In the genomic region with DNA sequence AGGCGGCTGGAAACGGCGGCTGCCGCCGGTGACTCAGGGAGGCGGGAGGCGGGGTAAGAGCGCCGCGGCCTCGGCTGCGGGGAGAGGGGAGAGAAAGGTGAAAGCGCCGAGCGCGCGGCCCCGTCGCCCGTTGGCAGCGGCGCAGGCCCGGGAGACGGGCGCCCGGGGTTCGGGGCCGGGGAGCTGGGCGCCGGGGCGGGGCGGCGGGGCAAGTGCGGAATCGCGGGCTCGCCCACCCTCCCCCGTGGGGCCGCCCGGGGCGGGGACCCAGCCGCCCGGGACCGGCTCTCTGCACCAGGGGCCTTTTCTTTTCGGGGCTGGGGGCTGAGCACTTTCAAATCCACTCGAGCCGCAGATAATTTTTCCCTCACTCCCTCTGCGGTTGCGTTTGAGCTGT, we compare ENCODE assay signal across 8 cellular contexts. TPM values are rescaled to one million over a fixed set of nuclear protein-coding genes. Genes with fewer than 3 reads are reported as not detected.
DNase-seq lines count a peak whose midpoint lies in the region; ATAC-seq, FAIRE-seq and TF ChIP-seq lines count a peak whose summit lies in the region.

No MANE protein-coding gene starts in this region.

- no peak for DNase-seq in CD4-positive, alpha-beta T cell
- no peak for DNase-seq in H54 (ENCODE audit: insufficient read length, low spot score)
- no peak for DNase-seq in activated B cell treated with CpG ODN at 0.5 μM for 24 hours
- DNase-seq in thoracic aorta (ENCODE audit: low spot score), result no peak
- DNase-seq in GM03348 (ENCODE audit: low spot score), result no peak
- DNase-seq in NCI-H128 (lab: John Stamatoyannopoulos, UW; ENCODE audit: unreplicated experiment), result no peak
- DNase-seq in NCI-H526 (lab: John Stamatoyannopoulos, UW), result no peak

- H3K4me1 ChIP-seq in iPS-18a (ENCODE audit: control insufficient read depth, low read depth, low read length), result peaks cover 11% of the 10 kb centered on the region
- H3K4me1 ChIP-seq in thoracic aorta (ENCODE audit: control insufficient read depth in 1 of 2, low read depth in 2 of 2), result peaks cover 30 to 40% of the 10 kb centered on the region in 2 donors

- peak; percentile 75 for TF ChIP-seq POLR2A in H54 (IDR thresholded peaks at IDR 0.05; ENCODE audit: low read depth, low read length)

- CTCF ChIA-PET in CD4-positive, alpha-beta T cell (lab: Charles Lee), result interaction anchor here (0.8 kb wide), 2 partner anchors 15 to 75 kb away, joined by 3 to 4 read pairs; no protein-coding TSS in a partner anchor
- CTCF ChIA-PET in activated B cell treated with CpG ODN at 0.5 μM for 24 hours (lab: Charles Lee), result interaction anchor here (3.0 kb wide), 1 partner anchor 220 kb away, joined by 20 read pairs; no protein-coding TSS in a partner anchor

- H3K36me3 ChIP-seq in iPS-18a (ENCODE audit: control insufficient read depth, low read depth, low read length), result no peaks in the 10 kb centered on the region
- H3K36me3 ChIP-seq in thoracic aorta, result no peaks in the 10 kb centered on the region

- peaks cover 4% of the 10 kb centered on the region for H3K9me3 Mint-ChIP-seq in CD4-positive, alpha-beta T cell
- peaks cover 14% of the 10 kb centered on the region for H3K9me3 Mint-ChIP-seq in activated B cell treated with CpG ODN at 0.5 μM for 24 hours

- peaks cover 54% of the 10 kb centered on the region for H3K4me1 Mint-ChIP-seq in CD4-positive, alpha-beta T cell (ENCODE audit: low read depth)
- peaks cover 45% of the 10 kb centered on the region for H3K4me1 Mint-ChIP-seq in activated B cell treated with CpG ODN at 0.5 μM for 24 hours

- no peak for FAIRE-seq in H54 (lab: Jason Lieb, UNC)

- H3K36me3 Mint-ChIP-seq in CD4-positive, alpha-beta T cell (ENCODE audit: low read depth), result peaks cover 62% of the 10 kb centered on the region
- peaks cover 52% of the 10 kb centered on the region for H3K36me3 Mint-ChIP-seq in activated B cell treated with CpG ODN at 0.5 μM for 24 hours (ENCODE audit: low read depth)

- H3K27ac ChIP-seq in CD4-positive, alpha-beta T cell (ENCODE audit: low read depth, low read length), result peak overlapping the region; percentile 76
- H3K27ac ChIP-seq in iPS-18a (ENCODE audit: low read length) (no peak overlapping the region), thoracic aorta (peak overlapping the region; percentile 89 to 92)

- H3K9ac ChIP-seq in iPS-18a (ENCODE audit: low read length), result no peak overlapping the region

- no peaks in the 10 kb centered on the region for H3K27me3 ChIP-seq in CD4-positive, alpha-beta T cell (ENCODE audit: control insufficient read depth, insufficient read depth, low read length)
- H3K27me3 ChIP-seq in iPS-18a (ENCODE audit: control insufficient read depth, insufficient read depth, low read length), result no peaks in the 10 kb centered on the region
- H3K27me3 ChIP-seq in thoracic aorta (replicated peaks; ENCODE audit: insufficient read depth), result no peaks in the 10 kb centered on the region

- H3K4me3 ChIP-seq in iPS-18a (ENCODE audit: low read length) (peak overlapping the region; percentile 72), thoracic aorta (peak overlapping the region; percentile 92)

- intact Hi-C loops in CD4-positive, alpha-beta T cell (cut with DNase I, micrococcal nuclease), result loop anchor here (2.0 to 10.0 kb wide), 5 partner anchors 121 to 337 kb away; partner anchors contain the start of genes MRPL35 (in 2 of the 2), CHMP3 (in 1 of the 2), IMMT (in 1 of the 2) and POLR1A (in 1 of the 2)
- intact Hi-C loops in activated B cell treated with CpG ODN at 0.5 μM for 24 hours (cut with micrococcal nuclease), result loop anchor here (1.0 to 10.0 kb wide), 8 partner anchors 73 to 1613 kb away; partner anchors contain the start of genes CHMP3, ELMOD3, KRCC1 and MAT2A

- H3K9me3 ChIP-seq in CD4-positive, alpha-beta T cell (ENCODE audit: control insufficient read depth, low read length), result peaks cover 17% of the 10 kb centered on the region
- peaks cover 21% of the 10 kb centered on the region for H3K9me3 ChIP-seq in iPS-18a (ENCODE audit: control insufficient read depth, low read depth, low read length)
- peaks cover 13% of the 10 kb centered on the region for H3K9me3 ChIP-seq in thoracic aorta

- POLR2A ChIA-PET in CD4-positive, alpha-beta T cell (lab: Charles Lee), result interaction anchor here (0.6 to 3.9 kb wide), 58 partner anchors 9 to 1114 kb away, joined by 3 to 80 read pairs (median 6); partner anchors contain the start of genes C2orf68, CHMP3, ELMOD3 and IMMT
- POLR2A ChIA-PET in activated B cell treated with CpG ODN at 0.5 μM for 24 hours (lab: Charles Lee), result interaction anchor here (0.8 to 3.5 kb wide), 28 partner anchors 9 to 1114 kb away, joined by 3 to 38 read pairs (median 4); partner anchors contain the start of genes CHMP3, IMMT, MAT2A and POLR1A

- H3K4me3 Mint-ChIP-seq in CD4-positive, alpha-beta T cell, result peak overlapping the region; percentile 99
- H3K4me3 Mint-ChIP-seq in activated B cell treated with CpG ODN at 0.5 μM for 24 hours, result peak overlapping the region; percentile 96

- no peak for TF ChIP-seq CTCF in CD4-positive, alpha-beta T cell (IDR thresholded peaks at IDR 0.05)
- no peak for TF ChIP-seq CTCF in activated B cell treated with CpG ODN at 0.5 μM for 24 hours (IDR thresholded peaks at IDR 0.05)
- TF ChIP-seq CTCF in thoracic aorta (IDR thresholded peaks at IDR 0.05), result no peak

- H3K27me3 Mint-ChIP-seq in CD4-positive, alpha-beta T cell, result peaks cover 7% of the 10 kb centered on the region
- no peaks in the 10 kb centered on the region for H3K27me3 Mint-ChIP-seq in activated B cell treated with CpG ODN at 0.5 μM for 24 hours

- peak overlapping the region; percentile 97 for H3K27ac Mint-ChIP-seq in CD4-positive, alpha-beta T cell
- peak overlapping the region; percentile 100 for H3K27ac Mint-ChIP-seq in activated B cell treated with CpG ODN at 0.5 μM for 24 hours

- ATAC-seq in CD4-positive, alpha-beta T cell (ENCODE audit: poor library complexity), result no peak
- ATAC-seq in activated B cell treated with CpG ODN at 0.5 μM for 24 hours (ENCODE audit: low read depth) (no peak), thoracic aorta (ENCODE audit: insufficient number of reproducible peaks, low FRiP score, low read depth) (no peak)

RNA-seq across cellular contexts. Expression of gene KDM3A, which starts 0.2 kb away (rescaled TPM):
- total RNA-seq in CD4-positive, alpha-beta T cell, result 100 to 1,000 TPM; 205 to 207 TPM
- 46.0 and 47.6 TPM in 2 replicates for total RNA-seq in activated B cell treated with CpG ODN at 0.5 μM for 24 hours
- 10 to 100 TPM; 41.7 to 74.6 TPM for total RNA-seq in thoracic aorta
